6 cellular contexts compared by ENCODE assay signal in the genomic region with DNA sequence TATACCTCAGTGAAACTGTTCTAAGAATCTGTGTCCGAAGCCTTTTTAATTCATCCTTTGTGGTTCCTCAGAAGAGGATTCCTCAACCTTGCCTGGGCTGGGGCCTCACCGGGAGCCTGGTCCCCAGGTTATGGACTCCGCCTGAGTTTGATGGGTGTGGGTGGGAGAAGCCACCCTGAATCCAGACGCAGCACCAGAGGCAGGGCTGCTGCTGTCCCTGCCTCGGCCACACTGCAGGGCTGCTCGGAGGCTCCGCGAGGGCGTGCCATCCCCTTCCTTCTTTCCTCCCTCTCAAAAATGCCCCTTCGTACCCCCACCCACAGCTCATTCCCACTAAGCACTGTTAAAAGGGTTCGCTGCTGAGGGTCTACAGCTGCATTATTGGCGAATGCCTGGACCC.
"Had no signal": no experiment of that assay in that cellular context is flagged by ENCODE, and none has a peak within 500 bp of the region (broad histone marks: within the 10 kb centered on the region; RNA-seq: fewer than 3 reads in every experiment).

No MANE protein-coding gene starts in this region.

- H3K4me1 ChIP-seq: HAP-1 had no signal

- H3K4me3 ChIP-seq: GM23338, HAP-1, K562 had no signal

- H3K36me3 ChIP-seq: HAP-1 had no signal

- H3K4me2 ChIP-seq: GM23338 had no signal

- ATAC-seq: GM23338, HCT116, K562 had no signal

- H2AFZ ChIP-seq: GM23338 had no signal

- DNase-seq: HFFc6, IMR-90 had no signal

- H3K9me3 ChIP-seq: HAP-1 had no signal
